In the genomic region with DNA sequence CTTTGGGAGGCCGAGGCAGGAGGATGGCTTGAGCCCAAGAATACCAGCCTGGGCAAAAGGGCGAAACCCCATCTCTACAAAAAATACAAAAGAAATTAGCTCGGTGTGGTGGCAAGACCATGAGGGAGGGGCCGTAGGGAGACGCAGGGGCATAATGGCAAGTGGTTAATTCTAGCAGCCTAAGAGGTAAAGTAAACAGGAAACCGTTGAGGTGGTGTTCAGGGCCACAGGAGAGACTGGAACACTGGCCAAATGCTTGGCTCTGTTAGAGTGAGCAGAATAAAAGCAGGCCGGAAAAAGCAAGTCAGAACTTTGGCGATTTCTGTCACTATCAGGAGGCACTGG, we compare ENCODE assay signal across 11 cellular contexts.
DNase-seq lines count a peak whose midpoint lies in the region; ATAC-seq and TF ChIP-seq lines count a peak whose summit lies in the region.
"Had no signal": no experiment of that assay in that cellular context is flagged by ENCODE, and none has a peak within 500 bp of the region (broad histone marks: within the 10 kb centered on the region; RNA-seq: fewer than 3 reads in every experiment).

No MANE protein-coding gene starts in this region.

- H3K79me2 ChIP-seq in neural progenitor cell (ENCODE audit: low read depth) = no peaks in the 10 kb centered on the region

- H3K4me1 Mint-ChIP-seq in chondrocyte (ENCODE audit: low read depth) (peaks cover 54% of the 10 kb centered on the region), neural progenitor cell (peaks cover 25% of the 10 kb centered on the region)
- peaks cover under 1 to 2% (median under 1%) of the 10 kb centered on the region in 7 donors for H3K4me1 Mint-ChIP-seq in naive thymus-derived CD4-positive, alpha-beta T cell
- H3K4me1 Mint-ChIP-seq: memory B cell had no signal

- H3K27me3 Mint-ChIP-seq in chondrocyte (ENCODE audit: low read depth) (no peaks in the 10 kb centered on the region), neural progenitor cell (ENCODE audit: insufficient read depth, low read depth) (peaks cover 11% of the 10 kb centered on the region)
- peaks cover 0 to 26% (median 12%) of the 10 kb centered on the region in 5 donors for H3K27me3 Mint-ChIP-seq in naive thymus-derived CD4-positive, alpha-beta T cell

- H3K36me3 ChIP-seq in neural progenitor cell = no peaks in the 10 kb centered on the region
- no peaks in the 10 kb centered on the region for H3K36me3 ChIP-seq in naive thymus-derived CD4-positive, alpha-beta T cell (ENCODE audit: control insufficient read depth in 2 of 3, insufficient read depth in 3 of 3, low read length in 3 of 3)

- peaks cover 3% of the 10 kb centered on the region for H3K9me3 Mint-ChIP-seq in chondrocyte (ENCODE audit: low read depth)
- peaks cover 7% of the 10 kb centered on the region for H3K9me3 Mint-ChIP-seq in neural progenitor cell
- H3K9me3 Mint-ChIP-seq in naive thymus-derived CD4-positive, alpha-beta T cell = no peaks in the 10 kb centered on the region
- H3K9me3 Mint-ChIP-seq: activated naive CD4-positive, alpha-beta T cell treated with anti-CD3 and anti-CD28 coated beads, Interleukin-2, amount 50 U/mL, for 24 hours; memory B cell had no signal

- POLR2A ChIA-PET in naive thymus-derived CD4-positive, alpha-beta T cell (lab: Charles Lee) = no interaction called here

- intact Hi-C loops in naive thymus-derived CD4-positive, alpha-beta T cell (cut with micrococcal nuclease) = no loop called here

- TF ChIP-seq CTCF in chondrocyte (IDR thresholded peaks at IDR 0.05) (no peak), neural progenitor cell (IDR thresholded peaks at IDR 0.05) (no peak)

- peaks cover 9% of the 10 kb centered on the region for H3F3A ChIP-seq in neural progenitor cell (ENCODE audit: low read depth)

- no peak for ATAC-seq in naive thymus-derived CD4-positive, alpha-beta T cell
- ATAC-seq in HG03571 (IDR thresholded peaks at IDR 0.05; ENCODE audit: unreplicated experiment) = no peak

- no peaks in the 10 kb centered on the region for H3K27me3 ChIP-seq in neural progenitor cell
- H3K27me3 ChIP-seq in naive thymus-derived CD4-positive, alpha-beta T cell (ENCODE audit: control insufficient read depth in 2 of 2, insufficient read depth in 2 of 2, low read length in 2 of 2) = no peaks in the 10 kb centered on the region

- peaks cover 6% of the 10 kb centered on the region for H3K4me1 ChIP-seq in neural progenitor cell
- H3K4me1 ChIP-seq in naive thymus-derived CD4-positive, alpha-beta T cell (ENCODE audit: control insufficient read depth in 2 of 2, insufficient read depth in 2 of 2, low read length in 2 of 2) = no peaks in the 10 kb centered on the region

- no peak overlapping the region for H3K4me2 ChIP-seq in neural progenitor cell

- no peak overlapping the region for H3K9ac ChIP-seq in neural progenitor cell

- no peak overlapping the region for H3K4me3 Mint-ChIP-seq in chondrocyte (ENCODE audit: unreplicated experiment)
- H3K4me3 Mint-ChIP-seq in neural progenitor cell = no peak overlapping the region
- no peak overlapping the region for H3K4me3 Mint-ChIP-seq in naive thymus-derived CD4-positive, alpha-beta T cell
- H3K4me3 Mint-ChIP-seq: activated naive CD4-positive, alpha-beta T cell treated with anti-CD3 and anti-CD28 coated beads, Interleukin-2, amount 50 U/mL, for 24 hours; memory B cell had no signal

- peak; percentile 61 for DNase-seq in DMS53 (lab: John Stamatoyannopoulos, UW)
- peak; percentile 72 for DNase-seq in NCI-H2196 (lab: John Stamatoyannopoulos, UW; ENCODE audit: unreplicated experiment)
- DNase-seq in chondrocyte (ENCODE audit: low spot score) = peak; percentile 20
- DNase-seq in neural progenitor cell (ENCODE audit: low spot score) = no peak
- DNase-seq in NK-92 treated with Interleukin-12 subunit alpha and Interleukin-12 subunit beta, amount 100 ng/mL, for 24 hours (lab: John Stamatoyannopoulos, UW) = no peak
- DNase-seq in occipital lobe (lab: John Stamatoyannopoulos, UW) = no peak
- no peak for DNase-seq in naive thymus-derived CD4-positive, alpha-beta T cell
- DNase-seq: activated CD4-positive, alpha-beta T cell treated with anti-CD3 and anti-CD28 coated beads, Interleukin-2, amount 50 U/mL, for 48 hours had no signal

- no peaks in the 10 kb centered on the region for H3K9me3 ChIP-seq in neural progenitor cell (ENCODE audit: low read depth)
- no peaks in the 10 kb centered on the region for H3K9me3 ChIP-seq in naive thymus-derived CD4-positive, alpha-beta T cell (ENCODE audit: control insufficient read depth in 2 of 3, low read length in 3 of 3)

- H3K27ac Mint-ChIP-seq in chondrocyte (ENCODE audit: unreplicated experiment) = peak overlapping the region; percentile 85
- peak overlapping the region; percentile 25 for H3K27ac Mint-ChIP-seq in neural progenitor cell
- no peak overlapping the region for H3K27ac Mint-ChIP-seq in naive thymus-derived CD4-positive, alpha-beta T cell
- H3K27ac Mint-ChIP-seq: activated naive CD4-positive, alpha-beta T cell treated with anti-CD3 and anti-CD28 coated beads, Interleukin-2, amount 50 U/mL, for 24 hours; memory B cell had no signal

- H2AFZ ChIP-seq in neural progenitor cell (replicated peaks) = no peak overlapping the region

- H3K27ac ChIP-seq in neural progenitor cell = no peak overlapping the region
- H3K27ac ChIP-seq in naive thymus-derived CD4-positive, alpha-beta T cell (ENCODE audit: low read depth, low read length) = no peak overlapping the region

- no peak overlapping the region for H3K4me3 ChIP-seq in neural progenitor cell
- no peak overlapping the region for H3K4me3 ChIP-seq in naive thymus-derived CD4-positive, alpha-beta T cell (ENCODE audit: low read length)

- H3K36me3 Mint-ChIP-seq in chondrocyte (ENCODE audit: low read depth) (no peaks in the 10 kb centered on the region), neural progenitor cell (no peaks in the 10 kb centered on the region)
- no peaks in the 10 kb centered on the region for H3K36me3 Mint-ChIP-seq in naive thymus-derived CD4-positive, alpha-beta T cell
- H3K36me3 Mint-ChIP-seq: activated naive CD4-positive, alpha-beta T cell treated with anti-CD3 and anti-CD28 coated beads, Interleukin-2, amount 50 U/mL, for 24 hours; memory B cell had no signal

- no peaks in the 10 kb centered on the region for H4K20me1 ChIP-seq in neural progenitor cell (ENCODE audit: low read depth)

- CTCF ChIA-PET in naive thymus-derived CD4-positive, alpha-beta T cell (lab: Charles Lee) = no interaction called here

Comparison
In these comparisons a context has a peak if more than half of its experiments do, and no peak if none do; other contexts are left out.
1. DNase-seq: peak in DMS53 (single experiment), NCI-H2196 (single experiment) and chondrocyte (single experiment); none in neural progenitor cell (single experiment), NK-92 treated with Interleukin-12 subunit alpha and Interleukin-12 subunit beta, amount 100 ng/mL, for 24 hours (single experiment), occipital lobe (single experiment) and naive thymus-derived CD4-positive, alpha-beta T cell (0 of 9).
2. H3K27ac Mint-ChIP-seq: peak in chondrocyte (single experiment) and neural progenitor cell (single experiment); none in naive thymus-derived CD4-positive, alpha-beta T cell (0 of 9).